Comparison of ENCODE assay signal across 1 cellular context in genomic region chr7:156618791-156619367, GRCh38.
TF ChIP-seq lines count a peak whose summit lies in the region.

No MANE protein-coding gene starts in this region.

TF ChIP-seq in GM23338, 12 proteins besides CTCF, POLR2A, EP300 and RAD21 (continued from another document):
- TF ChIP-seq ZNF462 (CRISPR knock-in tag; IDR thresholded peaks at IDR 0.05) (no peak), JUNB (IDR thresholded peaks at IDR 0.05; ENCODE audit: unreplicated experiment) (no peak), EZH2phosphoT487 (IDR thresholded peaks at IDR 0.05; ENCODE audit: unreplicated experiment) (no peak), ZNF114 (CRISPR knock-in tag; IDR thresholded peaks at IDR 0.05) (no peak), STAT1 (IDR thresholded peaks at IDR 0.05; ENCODE audit: unreplicated experiment) (no peak), REST (IDR thresholded peaks at IDR 0.05; ENCODE audit: unreplicated experiment) (no peak), ETS1 (IDR thresholded peaks at IDR 0.05) (no peak)
